2 cellular contexts compared by ENCODE assay signal in the genomic region with DNA sequence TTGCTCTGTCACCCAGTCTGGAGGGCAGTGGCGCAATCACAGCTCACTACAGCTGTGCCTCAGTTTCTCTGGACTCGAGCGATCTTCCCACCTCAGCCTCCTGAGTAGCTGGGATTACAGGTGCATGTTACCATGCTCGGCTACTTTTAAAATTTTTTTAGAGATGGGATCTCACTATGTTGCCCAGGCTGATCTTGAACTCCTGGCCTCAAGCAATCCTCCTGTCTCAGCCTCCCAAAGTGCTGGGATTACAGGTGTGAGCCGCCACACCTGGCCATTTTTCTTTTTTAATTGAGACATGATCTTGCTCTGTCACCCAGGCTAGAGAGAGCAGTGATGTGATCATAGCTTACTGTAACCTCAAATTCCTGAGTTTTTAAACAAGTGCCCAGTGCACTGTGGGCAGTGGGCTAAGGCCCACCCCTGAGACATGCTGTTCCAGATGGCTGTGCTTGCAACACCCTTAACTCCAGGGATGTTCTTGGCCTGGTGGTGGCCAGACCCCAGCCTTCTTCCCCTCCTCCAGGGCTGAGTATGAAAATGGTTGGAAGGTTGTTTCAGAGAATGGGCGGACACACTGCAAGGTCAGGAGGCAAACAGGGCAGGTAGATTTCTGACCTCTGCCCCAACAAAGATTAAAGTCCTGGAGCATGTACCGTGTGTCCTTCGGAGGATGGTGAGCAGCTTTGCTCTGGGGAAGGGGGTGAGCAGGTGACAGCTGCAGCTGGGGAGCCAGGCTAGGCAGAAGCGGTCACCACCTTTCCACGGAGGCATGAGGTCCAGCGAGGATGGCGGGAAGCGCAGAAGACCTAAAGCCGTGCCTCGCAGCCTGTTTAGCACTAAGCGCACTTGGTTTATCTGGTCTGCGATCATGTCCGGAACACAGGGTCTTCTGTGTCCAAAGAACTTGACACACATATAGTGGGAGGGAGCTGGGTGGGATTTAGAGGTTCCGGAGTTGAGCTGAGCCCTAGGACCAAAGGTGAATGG.
TF ChIP-seq lines count a peak whose summit lies in the region.

No MANE protein-coding gene starts in this region.

TF ChIP-seq in HEK293, 187 proteins besides CTCF, POLR2A, EP300 and RAD21:
- TF ChIP-seq ZNF600 (tag by site-specific recombination; IDR thresholded peaks at IDR 0.05) (peak; percentile 48; the same call in 1 of the 2 replicates), ZNF121 (tag by site-specific recombination; IDR thresholded peaks at IDR 0.05) (peak; percentile 56; the same call in 1 of the 2 replicates), ZNF341 (tag by site-specific recombination; IDR thresholded peaks at IDR 0.05; ENCODE audit: low read depth) (0 out of 2 replicates have a peak, but pooled peaks have one; percentile 25)
- TF ChIP-seq, protein P1, sequence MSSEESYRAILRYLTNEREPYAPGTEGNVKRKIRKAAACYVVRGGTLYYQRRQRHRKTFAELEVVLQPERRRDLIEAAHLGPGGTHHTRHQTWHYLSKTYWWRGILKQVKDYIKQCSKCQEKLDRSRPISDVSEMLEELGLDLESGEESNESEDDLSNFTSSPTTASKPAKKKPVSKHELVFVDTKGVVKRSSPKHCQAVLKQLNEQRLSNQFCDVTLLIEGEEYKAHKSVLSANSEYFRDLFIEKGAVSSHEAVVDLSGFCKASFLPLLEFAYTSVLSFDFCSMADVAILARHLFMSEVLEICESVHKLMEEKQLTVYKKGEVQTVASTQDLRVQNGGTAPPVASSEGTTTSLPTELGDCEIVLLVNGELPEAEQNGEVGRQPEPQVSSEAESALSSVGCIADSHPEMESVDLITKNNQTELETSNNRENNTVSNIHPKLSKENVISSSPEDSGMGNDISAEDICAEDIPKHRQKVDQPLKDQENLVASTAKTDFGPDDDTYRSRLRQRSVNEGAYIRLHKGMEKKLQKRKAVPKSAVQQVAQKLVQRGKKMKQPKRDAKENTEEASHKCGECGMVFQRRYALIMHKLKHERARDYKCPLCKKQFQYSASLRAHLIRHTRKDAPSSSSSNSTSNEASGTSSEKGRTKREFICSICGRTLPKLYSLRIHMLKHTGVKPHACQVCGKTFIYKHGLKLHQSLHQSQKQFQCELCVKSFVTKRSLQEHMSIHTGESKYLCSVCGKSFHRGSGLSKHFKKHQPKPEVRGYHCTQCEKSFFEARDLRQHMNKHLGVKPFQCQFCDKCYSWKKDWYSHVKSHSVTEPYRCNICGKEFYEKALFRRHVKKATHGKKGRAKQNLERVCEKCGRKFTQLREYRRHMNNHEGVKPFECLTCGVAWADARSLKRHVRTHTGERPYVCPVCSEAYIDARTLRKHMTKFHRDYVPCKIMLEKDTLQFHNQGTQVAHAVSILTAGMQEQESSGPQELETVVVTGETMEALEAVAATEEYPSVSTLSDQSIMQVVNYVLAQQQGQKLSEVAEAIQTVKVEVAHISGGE (tag by site-specific recombination; conservative IDR thresholded peaks at IDR 0.05; ENCODE audit: low read depth), result no peak
TF ChIP-seq in HEK293: peak in this region for 3.

TF ChIP-seq in K562, 482 proteins besides CTCF, POLR2A, EP300 and RAD21:
- TF ChIP-seq SIX5 (IDR thresholded peaks at IDR 0.05; ENCODE audit: borderline replicate concordance in 1 of 2, insufficient read depth in 1 of 2, low read depth in 1 of 2, low read length in 2 of 2) (no peak), RBM14 (IDR thresholded peaks at IDR 0.05; ENCODE audit: borderline replicate concordance, insufficient read depth, low read depth, low read length) (no peak), CREM (IDR thresholded peaks at IDR 0.05; ENCODE audit: low read depth) (no peak), ZNF121 (CRISPR knock-in tag; conservative IDR thresholded peaks at IDR 0.05) (0 out of 2 replicates have a peak, but pooled peaks have one; percentile 14), GABPB2 (CRISPR knock-in tag; conservative IDR thresholded peaks at IDR 0.05) (no peak), ZKSCAN1 (IDR thresholded peaks at IDR 0.05; ENCODE audit: low read depth, low read length) (no peak)
- TF ChIP-seq, protein P2, sequence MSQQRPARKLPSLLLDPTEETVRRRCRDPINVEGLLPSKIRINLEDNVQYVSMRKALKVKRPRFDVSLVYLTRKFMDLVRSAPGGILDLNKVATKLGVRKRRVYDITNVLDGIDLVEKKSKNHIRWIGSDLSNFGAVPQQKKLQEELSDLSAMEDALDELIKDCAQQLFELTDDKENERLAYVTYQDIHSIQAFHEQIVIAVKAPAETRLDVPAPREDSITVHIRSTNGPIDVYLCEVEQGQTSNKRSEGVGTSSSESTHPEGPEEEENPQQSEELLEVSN (IDR thresholded peaks at IDR 0.05; ENCODE audit: borderline replicate concordance in 1 of 2, extremely low read depth in 1 of 2, insufficient read depth in 1 of 2, insufficient read length in 1 of 2, low read depth in 1 of 2, low read length in 1 of 2, poor library complexity in 1 of 2, severe bottlenecking in 1 of 2), result peak in 1 of 2 experiments; percentile 34
- TF ChIP-seq, protein P3, sequence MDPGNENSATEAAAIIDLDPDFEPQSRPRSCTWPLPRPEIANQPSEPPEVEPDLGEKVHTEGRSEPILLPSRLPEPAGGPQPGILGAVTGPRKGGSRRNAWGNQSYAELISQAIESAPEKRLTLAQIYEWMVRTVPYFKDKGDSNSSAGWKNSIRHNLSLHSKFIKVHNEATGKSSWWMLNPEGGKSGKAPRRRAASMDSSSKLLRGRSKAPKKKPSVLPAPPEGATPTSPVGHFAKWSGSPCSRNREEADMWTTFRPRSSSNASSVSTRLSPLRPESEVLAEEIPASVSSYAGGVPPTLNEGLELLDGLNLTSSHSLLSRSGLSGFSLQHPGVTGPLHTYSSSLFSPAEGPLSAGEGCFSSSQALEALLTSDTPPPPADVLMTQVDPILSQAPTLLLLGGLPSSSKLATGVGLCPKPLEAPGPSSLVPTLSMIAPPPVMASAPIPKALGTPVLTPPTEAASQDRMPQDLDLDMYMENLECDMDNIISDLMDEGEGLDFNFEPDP (CRISPR knock-in tag; IDR thresholded peaks at IDR 0.05), result no peak
